In the genomic region with DNA sequence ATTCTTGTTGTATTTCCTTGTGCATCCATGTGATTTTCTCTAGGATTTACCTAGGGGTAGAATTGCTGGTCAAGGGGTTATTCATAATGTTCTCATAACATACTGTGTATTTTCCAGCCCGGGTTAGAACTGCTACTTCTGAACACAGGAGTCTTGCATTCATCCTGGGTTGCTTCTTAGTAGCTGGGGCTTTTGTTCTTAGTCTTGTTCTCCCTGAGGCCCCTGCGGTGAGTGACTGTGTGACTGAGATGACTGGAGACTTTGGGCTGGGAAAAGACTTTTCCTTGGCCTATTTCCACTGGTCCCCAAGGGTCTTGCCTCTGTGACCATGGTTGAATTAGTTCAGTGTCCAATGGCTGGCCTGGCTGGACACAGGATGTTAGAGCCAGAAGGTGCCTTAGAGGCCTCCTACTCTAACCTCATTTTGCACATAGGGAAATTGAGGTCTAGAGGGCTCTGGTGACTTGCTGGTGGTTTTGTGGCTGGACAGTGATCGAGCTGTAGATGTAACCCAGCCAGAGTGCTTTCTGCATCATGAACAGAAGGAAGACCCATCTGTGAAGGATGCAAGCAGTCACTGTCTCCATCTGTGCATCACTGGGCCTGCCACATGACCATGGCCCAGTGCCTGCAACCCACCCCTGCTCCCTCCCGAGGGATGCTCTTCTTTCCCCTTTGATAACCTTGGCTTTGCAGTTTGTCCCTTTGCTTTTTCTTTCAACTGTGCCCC, we compare ENCODE assay signal across 20 cellular contexts.
DNase-seq lines count a peak whose midpoint lies in the region; FAIRE-seq and TF ChIP-seq lines count a peak whose summit lies in the region.
"Had no signal": no experiment of that assay in that cellular context is flagged by ENCODE, and none has a peak within 500 bp of the region (broad histone marks: within the 10 kb centered on the region; RNA-seq: fewer than 3 reads in every experiment).

No MANE protein-coding gene starts in this region.

- peaks cover 16 to 43% (median 41%) of the 10 kb centered on the region in 10 experiments for H3K4me1 ChIP-seq in BLaER1 treated with 17β-estradiol and CSF1 and Interleukin-3, amounts not matched to agents 10 nM and 100 nM
- no peaks in the 10 kb centered on the region for H3K4me1 ChIP-seq in spleen

- TF ChIP-seq POLR2A in spleen (IDR thresholded peaks at IDR 0.05), result no peak

- no peak overlapping the region for H3K9ac ChIP-seq in BLaER1 treated with 17β-estradiol and CSF1 and Interleukin-3, amounts not matched to agents 10 nM and 100 nM
- H3K9ac ChIP-seq: SK-N-SH had no signal

- no peaks in the 10 kb centered on the region for H3K9me3 ChIP-seq in BLaER1 treated with 17β-estradiol and CSF1 and Interleukin-3, amounts not matched to agents 10 nM and 100 nM (replicated peaks in 1 of 11)
- no peaks in the 10 kb centered on the region for H3K9me3 ChIP-seq in spleen
- H3K9me3 ChIP-seq: SK-N-SH had no signal

- no peak overlapping the region for H3K4me3 ChIP-seq in BLaER1 treated with 17β-estradiol and CSF1 and Interleukin-3, amounts not matched to agents 10 nM and 100 nM
- no peak overlapping the region for H3K4me3 ChIP-seq in spleen
- H3K4me3 ChIP-seq in dorsolateral prefrontal cortex, result no peak overlapping the region
- H3K4me3 ChIP-seq: PC-9 had no signal

- H3K27ac ChIP-seq in BLaER1 treated with 17β-estradiol and CSF1 and Interleukin-3, amounts not matched to agents 10 nM and 100 nM, result no peak overlapping the region
- H3K27ac ChIP-seq in spleen, result no peak overlapping the region
- peak overlapping the region in 18 of 59 donors; percentile 4 to 59 (median 36) for H3K27ac ChIP-seq in dorsolateral prefrontal cortex
- H3K27ac ChIP-seq: PC-9 had no signal

- peak overlapping the region in 8 of 11 experiments; percentile 16 to 64 (median 59); a peak in 15 of 22 replicates for H3K4me2 ChIP-seq in BLaER1 treated with 17β-estradiol and CSF1 and Interleukin-3, amounts not matched to agents 10 nM and 100 nM
- H3K4me2 ChIP-seq: PC-9, SK-N-SH had no signal

- no peak overlapping the region for H3K4me3 Mint-ChIP-seq in neural crest cell
- H3K4me3 Mint-ChIP-seq: CD8-positive, alpha-beta T cell had no signal

- 74 to 81% (median 76%) methylated on average over 4 of the region's 4 CpGs for WGBS in spleen, 5 donors

- H3K27me3 ChIP-seq in BLaER1 treated with 17β-estradiol and CSF1 and Interleukin-3, amounts not matched to agents 10 nM and 100 nM, result no peaks in the 10 kb centered on the region
- peaks cover 0 to 5% (median 0%) of the 10 kb centered on the region in 7 donors for H3K27me3 ChIP-seq in spleen (replicated peaks in 1 of 7)
- H3K27me3 ChIP-seq in dorsolateral prefrontal cortex, result no peaks in the 10 kb centered on the region

- DNase-seq in GM18507 (ENCODE audit: extremely low spot score, insufficient read length, low read depth) (no peak), NCI-H524 treated with DMSO at 0.1 percent for 48 hours (lab: John Stamatoyannopoulos, UW) (peak; percentile 30), neural crest cell (ENCODE audit: low read depth, low spot score) (no peak), spleen (no peak), NCI-H82 treated with DMSO at 0.1 percent for 48 hours (lab: John Stamatoyannopoulos, UW; ENCODE audit: unreplicated experiment) (no peak), dorsolateral prefrontal cortex (no peak), HUDEP-2 (lab: John Stamatoyannopoulos, UW; ENCODE audit: unreplicated experiment in 76 of 76) (no peak)
- DNase-seq: CD8-positive, alpha-beta T cell; GDM1; Kasumi-1; NCI-H1417; NCI-H2029; NCI-H345; NCI-H526 treated with DMSO at 0.1 percent for 48 hours; PC-9; RPMI8226; SIG-M5; SK-N-SH had no signal

- TF ChIP-seq CTCF in neural crest cell (conservative IDR thresholded peaks at IDR 0.05) (no peak), spleen (IDR thresholded peaks at IDR 0.05 in 8 of 11, conservative IDR thresholded peaks at IDR 0.05 in 3 of 11) (no peak), dorsolateral prefrontal cortex (IDR thresholded peaks at IDR 0.05 in 54 of 56, conservative IDR thresholded peaks at IDR 0.05 in 2 of 56; ENCODE audit: low read depth in 1 of 56, partially characterized antibody in 56 of 56) (no peak)

- peaks cover 3% of the 10 kb centered on the region for H3K36me3 Mint-ChIP-seq in neural crest cell (ENCODE audit: low read depth)
- H3K36me3 Mint-ChIP-seq: CD8-positive, alpha-beta T cell had no signal

- no peaks in the 10 kb centered on the region for H3K9me3 Mint-ChIP-seq in neural crest cell
- H3K9me3 Mint-ChIP-seq: CD8-positive, alpha-beta T cell had no signal

- FAIRE-seq in GM18507 (lab: Jason Lieb, UNC), result peak; percentile 31
- FAIRE-seq: H54 had no signal

- no peaks in the 10 kb centered on the region for H4K20me1 ChIP-seq in BLaER1 treated with 17β-estradiol and CSF1 and Interleukin-3, amounts not matched to agents 10 nM and 100 nM

- H3K36me3 ChIP-seq in BLaER1 treated with 17β-estradiol and CSF1 and Interleukin-3, amounts not matched to agents 10 nM and 100 nM, result no peaks in the 10 kb centered on the region
- no peaks in the 10 kb centered on the region for H3K36me3 ChIP-seq in spleen

- intact Hi-C loops in spleen (cut with DNase I; ENCODE audit: low total_unique reads) (no loop called here), dorsolateral prefrontal cortex (cut with DNase I) (no loop called here)

- H3K27me3 Mint-ChIP-seq in neural crest cell (ENCODE audit: low read depth), result no peaks in the 10 kb centered on the region

- H3K27ac Mint-ChIP-seq in neural crest cell (ENCODE audit: unreplicated experiment), result peak overlapping the region; percentile 9
- H3K27ac Mint-ChIP-seq: CD8-positive, alpha-beta T cell had no signal

- H3K4me1 Mint-ChIP-seq in neural crest cell, result no peaks in the 10 kb centered on the region
